ENCODE assay signal across 8 cellular contexts in the genomic region with DNA sequence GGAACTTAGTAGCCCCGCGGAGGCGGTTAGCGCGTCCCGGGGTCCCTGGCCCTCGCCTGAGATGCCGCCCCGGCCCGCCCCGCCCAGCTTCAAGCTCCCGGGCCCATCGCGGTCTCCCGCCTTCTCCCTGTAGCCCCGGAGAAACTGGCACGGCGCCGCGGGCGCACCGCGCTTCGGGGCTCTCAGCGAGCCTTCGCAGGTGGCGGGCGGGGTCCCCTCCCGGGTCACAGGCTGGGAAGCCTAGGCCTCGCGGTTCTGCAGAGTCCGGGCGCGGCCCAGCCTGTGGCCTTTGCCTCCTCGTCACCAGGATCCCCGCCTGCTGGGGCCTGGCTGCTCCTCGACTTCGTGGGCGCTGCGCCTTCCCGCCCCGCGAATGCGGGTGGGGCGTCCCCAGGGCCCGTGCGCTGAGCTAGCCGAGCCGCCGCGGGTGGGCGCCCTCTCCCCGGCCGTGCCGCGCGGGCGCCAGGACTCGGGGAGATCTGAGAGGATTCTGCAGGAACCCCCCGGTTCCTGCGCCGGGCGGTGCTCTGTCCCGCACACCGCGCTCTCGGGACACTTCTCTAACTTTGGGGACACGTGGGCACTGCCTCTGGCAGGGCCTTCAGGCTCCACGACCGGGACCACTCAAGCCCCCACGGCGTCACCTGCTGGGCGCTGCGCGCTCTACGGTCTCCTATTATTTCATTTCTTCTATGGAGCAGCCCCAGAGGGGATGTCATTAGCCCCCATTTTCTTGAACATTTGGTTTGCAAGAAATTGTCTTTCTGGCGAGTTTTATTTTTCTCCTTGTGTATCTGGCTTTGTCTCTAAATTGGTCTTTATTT. TPM values are rescaled to one million over a fixed set of nuclear protein-coding genes. Genes with fewer than 3 reads are reported as not detected.
A peak's percentile ranks its signal among the peaks of the same experiment; 100 is the strongest.
DNase-seq lines count a peak whose midpoint lies in the region; ATAC-seq and TF ChIP-seq lines count a peak whose summit lies in the region.

No MANE protein-coding gene starts in this region.

- DNase-seq in CD14-positive monocyte (ENCODE audit: low spot score) (no peak), RPMI7951 (ENCODE audit: low read depth) (peak; percentile 33), left ventricle myocardium superior (peak; percentile 77), sciatic nerve (ENCODE audit: low spot score) (peak; percentile 78), NCI-H1048 (lab: John Stamatoyannopoulos, UW) (no peak)
- DNase-seq in activated naive CD4-positive, alpha-beta T cell treated with Interleukin-2 at 50 U/mL for 16 hours: peak; percentile 70

- H3K36me3 Mint-ChIP-seq in CD14-positive monocyte: peaks cover 2% of the 10 kb centered on the region in 2 donors

- H3K27ac Mint-ChIP-seq in CD14-positive monocyte: peak overlapping the region in 3 of 7 donors; percentile 19 to 56 (median 36)

- peak overlapping the region; percentile 81 to 90 for H3K4me3 Mint-ChIP-seq in CD14-positive monocyte

- TF ChIP-seq CTCF in CD14-positive monocyte (IDR thresholded peaks at IDR 0.05): peak; percentile 20

- peaks cover 12 to 18% (median 13%) of the 10 kb centered on the region in 3 donors for H3K27me3 Mint-ChIP-seq in CD14-positive monocyte (ENCODE audit: low read depth in 3 of 3)

- H3K9me3 Mint-ChIP-seq in CD14-positive monocyte: peaks cover 0 to 2% (median 0%) of the 10 kb centered on the region in 7 donors

- peaks cover 40% of the 10 kb centered on the region for H3K4me1 Mint-ChIP-seq in CD14-positive monocyte

- intact Hi-C loops in CD14-positive monocyte (cut with micrococcal nuclease): no loop called here
- intact Hi-C loops in left ventricle myocardium superior (cut with micrococcal nuclease): no loop called here
- intact Hi-C loops in sciatic nerve (cut with DNase I): no loop called here

- ATAC-seq in GM19372 (IDR thresholded peaks at IDR 0.05; ENCODE audit: low read depth, unreplicated experiment) (peak; percentile 41), HG03457 (IDR thresholded peaks at IDR 0.05; ENCODE audit: unreplicated experiment) (peak; percentile 30), left ventricle myocardium superior (peak; percentile 74), sciatic nerve (peak; percentile 67)

RNA-seq across cellular contexts. Expression of a gene that starts 0.7 kb away (rescaled TPM):
- polyA plus RNA-seq in CD14-positive monocyte: 10 to 100 TPM; 75.8 to 87.2 TPM
- total RNA-seq in RPMI7951 (2014; rRNA removed; shearing (Covaris generic)): 21.5 and 22.9 TPM in 2 replicates
- total RNA-seq in left ventricle myocardium superior (7.0 TPM), sciatic nerve (30.0 TPM)

RNA-seq across cellular contexts. Expression of a gene that starts 53.6 kb away (rescaled TPM):
- 1 to 10 TPM; 6.7 to 7.2 TPM for polyA plus RNA-seq in CD14-positive monocyte
- 33.2 and 45.2 TPM in 2 replicates for total RNA-seq in RPMI7951 (2014; rRNA removed; shearing (Covaris generic))
- total RNA-seq in left ventricle myocardium superior (78.1 TPM), sciatic nerve (121 TPM)

Comparison
In these comparisons a context has a peak if more than half of its experiments do, and no peak if none do; other contexts are left out.
1. DNase-seq: peak in RPMI7951 (single experiment), activated naive CD4-positive, alpha-beta T cell treated with Interleukin-2 at 50 U/mL for 16 hours (single experiment), left ventricle myocardium superior (single experiment) and sciatic nerve (single experiment); none in CD14-positive monocyte (single experiment) and NCI-H1048 (single experiment).
2. Peak in every context shown above with its lines, with median percentiles within 50 percentile points of each other: ATAC-seq.